Comparison of ENCODE assay signal across 8 cellular contexts in genomic region chr17:47530557-47531227, GRCh38. TPM values are rescaled to one million over a fixed set of nuclear protein-coding genes. Genes with fewer than 3 reads are reported as not detected.
A peak's percentile ranks its signal among the peaks of the same experiment; 100 is the strongest.
DNase-seq lines count a peak whose midpoint lies in the region; ATAC-seq, FAIRE-seq and TF ChIP-seq lines count a peak whose summit lies in the region.
"Not testable (repeated sequence)": the region's sequence is repeated elsewhere in the genome, so short reads cannot be mapped to it uniquely, and the experiment has no call there.

NPEPPS (plus strand) TSS chr17:47531108; CDS start chr17:47531301, 193 bp downstream.

- H3K4me3 ChIP-seq in cardiac muscle cell (peak within 1 kb of the TSS; percentile 76), pancreas (peak within 1 kb of the TSS; percentile 28 to 56 (median 40)), testis (peak within 1 kb of the TSS; percentile 67 to 76)

- H3K4me3 Mint-ChIP-seq in T-helper 1 cell treated with Interleukin-12 subunit alpha and Interleukin-12 subunit beta and Interleukin-4 antibody, amounts not matched to agents 30 μg/mL and 1 μg/mL, for 36 hours = peak within 1 kb of the TSS; percentile 95

- FAIRE-seq in pancreas (lab: Jason Lieb, UNC) = not testable (repeated sequence)

- H3K9me3 Mint-ChIP-seq in T-helper 1 cell treated with Interleukin-12 subunit alpha and Interleukin-12 subunit beta and Interleukin-4 antibody, amounts not matched to agents 30 μg/mL and 1 μg/mL, for 36 hours = not testable (repeated sequence)

- DNase-seq in GM10266 (ENCODE audit: extremely low spot score) = peak; percentile 91
- DNase-seq in NCI-H1436 treated with DMSO at 0.1 percent for 48 hours (lab: John Stamatoyannopoulos, UW) = peak; percentile 17
- DNase-seq in cardiac muscle cell (ENCODE audit: low read depth in 1 of 2, low spot score in 1 of 2) = peak; percentile 87 to 91
- DNase-seq in pancreas = peak; percentile 89 to 94 (median 92)
- peak; percentile 92 for DNase-seq in testis

- ATAC-seq in HG02798 (IDR thresholded peaks at IDR 0.05; ENCODE audit: poor library complexity, unreplicated experiment) = peak; percentile 85
- ATAC-seq in pancreas = peak; percentile 85 to 94 (median 94)

- H3K27me3 Mint-ChIP-seq in T-helper 1 cell treated with Interleukin-12 subunit alpha and Interleukin-12 subunit beta and Interleukin-4 antibody, amounts not matched to agents 30 μg/mL and 1 μg/mL, for 36 hours (ENCODE audit: low read depth) = not testable (repeated sequence)

- not testable (repeated sequence) for H3K4me1 Mint-ChIP-seq in T-helper 1 cell treated with Interleukin-12 subunit alpha and Interleukin-12 subunit beta and Interleukin-4 antibody, amounts not matched to agents 30 μg/mL and 1 μg/mL, for 36 hours (ENCODE audit: low read depth)

- not testable (repeated sequence) for H3K27ac ChIP-seq in adipose tissue (ENCODE audit: low read depth, low read length)
- H3K27ac ChIP-seq in cardiac muscle cell (peak within 1 kb of the TSS; percentile 97), pancreas (peak within 1 kb of the TSS; percentile 45 to 86 (median 72)), testis (peak within 1 kb of the TSS; percentile 79 to 91)

- not testable (repeated sequence) for H3K9me3 ChIP-seq in cardiac muscle cell (ENCODE audit: low read depth); pancreas; testis

- TF ChIP-seq CTCF in GM10266 (IDR thresholded peaks at IDR 0.05; ENCODE audit: control insufficient read depth, insufficient read depth, low read depth, missing control alignments); cardiac muscle cell (IDR thresholded peaks at IDR 0.05; ENCODE audit: low read depth, low read length); pancreas (IDR thresholded peaks at IDR 0.05); testis (IDR thresholded peaks at IDR 0.05): not testable (repeated sequence)

- H3K27ac Mint-ChIP-seq in T-helper 1 cell treated with Interleukin-12 subunit alpha and Interleukin-12 subunit beta and Interleukin-4 antibody, amounts not matched to agents 30 μg/mL and 1 μg/mL, for 36 hours = peak within 1 kb of the TSS; percentile 92

- intact Hi-C loops in pancreas (cut with DNase I); testis (cut with DNase I; ENCODE audit: low total_unique reads): not testable (repeated sequence)

- not testable (repeated sequence) for TF ChIP-seq POLR2A in testis (IDR thresholded peaks at IDR 0.05)

- not testable (repeated sequence) for H3K4me1 ChIP-seq in cardiac muscle cell (ENCODE audit: low read depth); pancreas; testis

- not testable (repeated sequence) for H3K27me3 ChIP-seq in cardiac muscle cell, pancreas, testis

- H3K36me3 ChIP-seq in cardiac muscle cell; pancreas; testis (ENCODE audit: low read depth, missing control alignments): not testable (repeated sequence)

- WGBS in adipose tissue, 3 donors = 12 to 27% (median 14%) methylated on average over 24 to 57 of the region's 59 CpGs
- WGBS in pancreas, 2 donors = 10 to 15% methylated on average over 40 to 59 of the region's 59 CpGs
- WGBS in testis, 2 donors = 11 to 23% methylated on average over 20 to 52 of the region's 59 CpGs

- not testable (repeated sequence) for H3K36me3 Mint-ChIP-seq in T-helper 1 cell treated with Interleukin-12 subunit alpha and Interleukin-12 subunit beta and Interleukin-4 antibody, amounts not matched to agents 30 μg/mL and 1 μg/mL, for 36 hours (ENCODE audit: low read depth)

RNA-seq across cellular contexts. Expression of gene NPEPPS, which starts in this region (rescaled TPM):
- polyA plus RNA-seq in adipose tissue (10 to 100 TPM; 29.0 to 47.3 (median 41.7) TPM), cardiac muscle cell (123 and 153 TPM in 2 replicates), pancreas (10 to 100 TPM; 31.9 to 35.6 TPM), testis (ENCODE audit: insufficient read depth, low read depth, low replicate concordance) (115 TPM)
- total RNA-seq in cardiac muscle cell (55.8 and 75.0 TPM in 2 replicates), pancreas (10 to 100 TPM; 32.3 to 72.3 (median 49.7) TPM), testis (100 to 1,000 TPM; 104 to 108 TPM)

Comparison
In these comparisons a context has a peak if more than half of its experiments do, and no peak if none do; other contexts are left out.
1. DNase-seq: peak in every context shown above with its lines; median percentile 92 in testis; 92 in pancreas; 91 in GM10266; 89 in cardiac muscle cell; 17 in NCI-H1436 treated with DMSO at 0.1 percent for 48 hours.